12 cellular contexts compared by ENCODE assay signal in the genomic region with DNA sequence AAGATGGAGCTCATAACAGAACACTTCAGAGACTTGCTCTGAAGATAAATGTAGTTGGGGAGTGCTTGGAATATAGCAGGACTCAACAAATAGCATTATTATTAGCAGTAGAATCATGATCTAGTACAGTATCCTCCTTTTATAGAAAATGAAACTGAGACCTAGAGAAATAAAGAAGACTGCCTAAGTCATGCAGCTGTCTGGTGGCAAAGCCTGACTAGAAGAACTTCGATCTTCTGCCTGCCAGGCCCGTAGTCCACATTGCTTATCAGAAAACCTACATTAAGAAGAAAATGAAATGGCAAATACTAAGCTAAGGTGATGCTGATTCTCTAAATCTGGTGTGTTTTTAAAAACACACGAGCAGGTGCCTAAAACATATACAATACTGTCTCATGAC. TPM values are rescaled to one million over a fixed set of nuclear protein-coding genes. Genes with fewer than 3 reads are reported as not detected.
DNase-seq lines count a peak whose midpoint lies in the region; ATAC-seq, FAIRE-seq and TF ChIP-seq lines count a peak whose summit lies in the region.
"Had no signal": no experiment of that assay in that cellular context is flagged by ENCODE, and none has a peak within 500 bp of the region (broad histone marks: within the 10 kb centered on the region; RNA-seq: fewer than 3 reads in every experiment).

No MANE protein-coding gene starts in this region.

- TF ChIP-seq CTCF in GM13976 (IDR thresholded peaks at IDR 0.05; ENCODE audit: borderline replicate concordance, control extremely low read depth, extremely low read depth, insufficient read depth, missing control alignments), result no peak
- TF ChIP-seq CTCF in pancreas (IDR thresholded peaks at IDR 0.05), result no peak

- no peaks in the 10 kb centered on the region for H3K36me3 ChIP-seq in pancreas

- peaks cover 5 to 9% (median 8%) of the 10 kb centered on the region in 3 donors for H3K4me1 ChIP-seq in pancreas

- peak overlapping the region in 2 of 4 donors; percentile 81 to 84 for H3K27ac ChIP-seq in pancreas

- in situ Hi-C loops in GM13976 (cut with MboI; ENCODE audit: low sequenced_read_pairs, unreplicated experiment), result no loop called here

- FAIRE-seq in GM18507 (lab: Jason Lieb, UNC) (peak; percentile 69), pancreas (lab: Jason Lieb, UNC) (no peak)
- FAIRE-seq: H1 had no signal

- peak; percentile 91 for ATAC-seq in GM21576 (IDR thresholded peaks at IDR 0.05; ENCODE audit: unreplicated experiment)
- ATAC-seq in HG03442 (IDR thresholded peaks at IDR 0.05; ENCODE audit: unreplicated experiment), result peak; percentile 75
- ATAC-seq in left colon, result no peak
- no peak for ATAC-seq in pancreas
- ATAC-seq: CD8-positive, alpha-beta T cell had no signal

- no peaks in the 10 kb centered on the region for H3K9me3 ChIP-seq in pancreas

- DNase-seq in GM18507 (ENCODE audit: extremely low spot score, insufficient read length, low read depth) (no peak), kidney tubule cell (ENCODE audit: low spot score) (peak; percentile 16), NCI-H2107 (lab: John Stamatoyannopoulos, UW) (no peak), GM13976 (ENCODE audit: low spot score) (no peak), left colon (no peak), pancreas (no peak)
- DNase-seq: CD8-positive, alpha-beta T cell; NCI-H2029; stimulated activated naive CD4-positive, alpha-beta T cell had no signal

- peak overlapping the region in 2 of 4 donors; percentile 0 to 11 for H3K4me3 ChIP-seq in pancreas

- H3K27me3 ChIP-seq in pancreas, result no peaks in the 10 kb centered on the region

- WGBS in pancreas, 2 donors, result 44 to 63% methylated on average over 3 of the region's 3 CpGs

- intact Hi-C loops in left colon (cut with DNase I, micrococcal nuclease) (no loop called here), pancreas (cut with DNase I) (no loop called here)

RNA-seq across cellular contexts. Expression of a gene that starts 46.4 kb away (rescaled TPM):
- total RNA-seq in left colon (100 to 1,000 TPM; 179 to 332 TPM), pancreas (100 to 1,000 TPM in 2 of 6 donors, 10 to 100 TPM in 4; 54.9 to 149 (median 75.7) TPM)
- polyA plus RNA-seq in pancreas, result 10 to 100 TPM; 42.4 to 75.5 TPM

Comparison
In these comparisons a context has a peak if more than half of its experiments do, and no peak if none do; other contexts are left out.
1. ATAC-seq: peak in GM21576 (single experiment) and HG03442 (single experiment); none in left colon (single experiment) and pancreas (0 of 4).